ENCODE assay signal across 15 cellular contexts in the genomic region with DNA sequence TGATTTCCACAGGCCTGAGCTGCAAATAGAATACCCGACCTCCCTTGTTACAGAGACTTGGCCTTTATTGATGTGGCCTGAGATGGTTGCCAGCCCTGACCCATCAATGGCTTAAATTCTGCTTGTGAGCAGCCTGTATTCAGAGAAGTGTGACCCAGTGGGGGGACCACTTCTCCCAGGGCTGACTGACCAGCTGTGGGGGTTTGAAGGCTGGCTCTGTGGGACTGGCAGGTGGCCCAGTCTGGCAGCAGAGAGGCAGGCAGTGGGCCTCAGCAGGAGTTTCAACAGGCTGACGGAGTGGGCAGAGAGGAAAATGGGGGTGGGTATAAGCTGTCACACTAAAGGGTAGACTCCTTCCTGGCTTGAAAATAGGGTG. TPM values are rescaled to one million over a fixed set of nuclear protein-coding genes. Genes with fewer than 3 reads are reported as not detected.
DNase-seq lines count a peak whose midpoint lies in the region; ATAC-seq lines count a peak whose summit lies in the region.
"Had no signal": no experiment of that assay in that cellular context is flagged by ENCODE, and none has a peak within 500 bp of the region (broad histone marks: within the 10 kb centered on the region; RNA-seq: fewer than 3 reads in every experiment).

No MANE protein-coding gene starts in this region.

- DNase-seq in NCI-H146 (lab: John Stamatoyannopoulos, UW) (peak; percentile 50), NCI-H146 treated with DMSO at 0.1 percent for 48 hours (lab: John Stamatoyannopoulos, UW; ENCODE audit: unreplicated experiment) (no peak), SJSA1 (ENCODE audit: low read depth in 1 of 2, low spot score in 2 of 2) (no peak), left lobe of liver (ENCODE audit: low spot score) (no peak), retina (peak; percentile 23), NCI-H82 treated with DMSO at 0.1 percent for 48 hours (lab: John Stamatoyannopoulos, UW; ENCODE audit: unreplicated experiment) (no peak)
- DNase-seq: activated naive CD4-positive, alpha-beta T cell treated with anti-CD3 and anti-CD28 coated beads for 36 hours; CD8-positive, alpha-beta memory T cell; NCI-H1436; NCI-H446; small intestine; WERI-Rb-1 had no signal

- ATAC-seq in left lobe of liver (peak; percentile 2), HG03565 (IDR thresholded peaks at IDR 0.05; ENCODE audit: unreplicated experiment) (no peak), HG03280 (IDR thresholded peaks at IDR 0.05; ENCODE audit: unreplicated experiment) (no peak)

- peaks cover 49% of the 10 kb centered on the region for H3K4me1 ChIP-seq in SJSA1 (replicated peaks)

- H3K36me3 ChIP-seq in SJSA1 = no peaks in the 10 kb centered on the region
- H3K36me3 ChIP-seq: WERI-Rb-1 had no signal

- H3K9me3 ChIP-seq in SJSA1 (replicated peaks) = peaks cover 3% of the 10 kb centered on the region; the same call in 1 of the 2 replicates

- peak overlapping the region; percentile 94; the same call in 1 of the 2 replicates for H3K27ac ChIP-seq in SJSA1

- H3K4me3 ChIP-seq in SJSA1 = no peak overlapping the region
- H3K4me3 ChIP-seq: lung had no signal

- no peaks in the 10 kb centered on the region for H3K27me3 ChIP-seq in SJSA1 (replicated peaks)

RNA-seq across cellular contexts. Expression of gene PPIF, which starts 12.2 kb away (rescaled TPM):
- 31.7 and 42.1 TPM in 2 replicates for total RNA-seq in SJSA1 (2014; rRNA removed; shearing (Covaris generic))
- 93.4 TPM for total RNA-seq in left lobe of liver

Comparison
In these comparisons a context has a peak if more than half of its experiments do, and no peak if none do; other contexts are left out.
1. DNase-seq: peak in NCI-H146 (single experiment) and retina (single experiment); none in NCI-H146 treated with DMSO at 0.1 percent for 48 hours (single experiment), SJSA1 (0 of 2), left lobe of liver (single experiment) and NCI-H82 treated with DMSO at 0.1 percent for 48 hours (single experiment).